Comparison of ENCODE assay signal across 21 cellular contexts in genomic region chr14:105200074-105200473, GRCh38. TPM values are rescaled to one million over a fixed set of nuclear protein-coding genes. Genes with fewer than 3 reads are reported as not detected.
DNase-seq lines count a peak whose midpoint lies in the region; ATAC-seq, FAIRE-seq and TF ChIP-seq lines count a peak whose summit lies in the region.
"Had no signal": no experiment of that assay in that cellular context is flagged by ENCODE, and none has a peak within 500 bp of the region (broad histone marks: within the 10 kb centered on the region; RNA-seq: fewer than 3 reads in every experiment).

No MANE protein-coding gene starts in this region.

- TF ChIP-seq RAD21 in SK-N-SH (IDR thresholded peaks at IDR 0.05; ENCODE audit: low read length): no peak
- no peak for TF ChIP-seq RAD21 in IMR-90 (IDR thresholded peaks at IDR 0.05; ENCODE audit: low read length)
- TF ChIP-seq RAD21 in K562 (CRISPR knock-in tag; conservative IDR thresholded peaks at IDR 0.05 in 1 of 2, IDR thresholded peaks at IDR 0.05 in 1 of 2): peak in 1 of 2 experiments; percentile 48; a peak in 2 of 4 replicates

- POLR2A ChIA-PET in SK-N-SH (lab: Yijun Ruan, JAX) (interaction anchor here (0.6 kb wide), 1 partner anchor 34 kb away, joined by 3 read pairs; no protein-coding TSS in a partner anchor), IMR-90 (lab: Charles Lee; ENCODE audit: unreplicated experiment) (no interaction called here), K562 (lab: Yijun Ruan, JAX) (no interaction called here)

- H3K18ac ChIP-seq in IMR-90 (ENCODE audit: low read depth, low read length): no peak overlapping the region

- no peak overlapping the region for H4K91ac ChIP-seq in IMR-90 (ENCODE audit: insufficient read depth, low read depth, low read length)

- 83% methylated on average over 7 of the region's 10 CpGs for WGBS in SK-N-SH (ENCODE audit: low lambda C conversion rate)
- 70% methylated on average over 2 of the region's 10 CpGs; no CpG with 5 or more reads in 1 of the 2 experiments for WGBS in IMR-90 (ENCODE audit: extremely low coverage in 2 of 2, insufficient read length in 1 of 2), 2 experiments
- WGBS in K562 (ENCODE audit: insufficient coverage, low coverage, missing lambda C conversion rate): 33% methylated on average over 6 of the region's 10 CpGs

- no peaks in the 10 kb centered on the region for H3K9me2 ChIP-seq in SK-N-SH

- H3K23ac ChIP-seq in IMR-90 (ENCODE audit: low read depth, low read length): no peak overlapping the region

- H3K56ac ChIP-seq in IMR-90 (ENCODE audit: extremely low read depth, insufficient read depth, low read length): no peak overlapping the region

- no peak overlapping the region for H2BK5ac ChIP-seq in IMR-90 (ENCODE audit: low read depth, low read length, poor library complexity, severe bottlenecking)

- H4K20me1 ChIP-seq in SK-N-SH (ENCODE audit: insufficient read depth) (no peaks in the 10 kb centered on the region), IMR-90 (ENCODE audit: insufficient read depth, low read length) (peaks cover 9% of the 10 kb centered on the region), K562 (replicated peaks; ENCODE audit: control insufficient read depth, insufficient read depth, low read length) (peaks cover 12% of the 10 kb centered on the region; the same call in 1 of the 2 replicates)

- H3K27ac ChIP-seq in SK-N-SH (ENCODE audit: low read depth in 2 of 2, low read length in 1 of 2) (no peak overlapping the region), IMR-90 (ENCODE audit: insufficient read depth, low read length) (no peak overlapping the region), K562 (ENCODE audit: extremely low read depth, low read depth, low read length) (no peak overlapping the region)
- H3K27ac ChIP-seq: thyroid gland, VCaP had no signal

- TF ChIP-seq POLR2A in IMR-90 (IDR thresholded peaks at IDR 0.05; ENCODE audit: low read depth, low read length): no peak
- TF ChIP-seq POLR2A in K562 (conservative IDR thresholded peaks at IDR 0.05): no peak

- H3K4me1 ChIP-seq in SK-N-SH (ENCODE audit: control insufficient read depth in 1 of 2, insufficient read depth in 2 of 2, low read depth in 1 of 2, low read length in 1 of 2) (peaks cover 0 to 47% of the 10 kb centered on the region in 2 experiments; a peak in 1 of 4 replicates), IMR-90 (ENCODE audit: control insufficient read depth, insufficient read depth, low read length) (peaks cover 3% of the 10 kb centered on the region; the same call in 1 of the 2 replicates), K562 (replicated peaks in 1 of 2; ENCODE audit: control insufficient read depth in 2 of 2, insufficient read depth in 2 of 2, low read length in 2 of 2) (peaks cover 6 to 71% of the 10 kb centered on the region in 2 experiments; a peak in 3 of 5 replicates)

- no peak overlapping the region for H3K4me2 ChIP-seq in SK-N-SH
- no peak overlapping the region for H3K4me2 ChIP-seq in IMR-90 (ENCODE audit: low read depth, low read length)
- H3K4me2 ChIP-seq in K562 (ENCODE audit: insufficient read depth, low read length): no peak overlapping the region
- H3K4me2 ChIP-seq: A549 had no signal

- TF ChIP-seq CTCF in SK-N-SH (IDR thresholded peaks at IDR 0.05): peak; percentile 26; the same call in 1 of the 2 replicates
- TF ChIP-seq CTCF in IMR-90 (conservative IDR thresholded peaks at IDR 0.05; ENCODE audit: low read depth, low read length): peak; percentile 11; the same call in 1 of the 2 replicates
- TF ChIP-seq CTCF in K562 (IDR thresholded peaks at IDR 0.05 in 2 of 3, conservative IDR thresholded peaks at IDR 0.05 in 1 of 3; ENCODE audit: insufficient read depth in 2 of 3, low read depth in 1 of 3, low read length in 3 of 3): peak; percentile 45 to 53 (median 45); a peak in 5 of 6 replicates

- DNase-seq in SK-N-SH (no peak), IMR-90 (no peak), K562 (ENCODE audit: extremely low read depth in 1 of 4, low spot score in 3 of 4) (peak in 1 of 4 experiments; percentile 30), retina (peak; percentile 13), NCI-H187 treated with DMSO at 0.1 percent for 48 hours (lab: John Stamatoyannopoulos, UW) (no peak), NCI-H128 (lab: John Stamatoyannopoulos, UW; ENCODE audit: unreplicated experiment) (no peak)
- no peak for DNase-seq in activated CD4-positive, alpha-beta T cell treated with anti-CD3 and anti-CD28 coated beads, Interleukin-2, amount 50 U/mL, for 4 hours
- DNase-seq: activated gamma-delta T cell; amygdala; CD8-positive, alpha-beta memory T cell; immature natural killer cell; KG1; mesenchymal stem cell; NCI-H1436; nucleus accumbens; stimulated activated CD4-positive, alpha-beta T cell treated with anti-CD3 and anti-CD28 coated beads, Interleukin-4, amount 100 ng/mL, for 4 hours; thyroid gland had no signal

- CTCF ChIA-PET in SK-N-SH (lab: Yijun Ruan, JAX) (interaction anchor here (1.1 to 2.0 kb wide), 4 partner anchors 15 to 128 kb away, joined by 3 to 10 read pairs (median 4); partner anchors contain the start of gene BTBD6), IMR-90 (lab: Yijun Ruan, JAX) (interaction anchor here (0.6 kb wide), 1 partner anchor 69 kb away, joined by 3 read pairs; no protein-coding TSS in a partner anchor), K562 (lab: Yijun Ruan, JAX; ENCODE audit: low intra/inter-chr PET ratio) (interaction anchor here (1.3 kb wide), 1 partner anchor 152 kb away, joined by 3 read pairs; no protein-coding TSS in a partner anchor)

- H3K4me3 ChIP-seq in SK-N-SH (ENCODE audit: low read depth in 2 of 2, low read length in 1 of 2) (no peak overlapping the region), IMR-90 (ENCODE audit: insufficient read depth, low read depth, low read length) (no peak overlapping the region), K562 (no peak overlapping the region)
- H3K4me3 ChIP-seq: A549, thyroid gland had no signal

- BruUV-seq in IMR-90 (replicated peaks; lab: Mats Ljungman, UMichigan) (no TSS peak), K562 (replicated peaks; lab: Mats Ljungman, UMichigan) (no TSS peak)

- H3K9ac ChIP-seq in SK-N-SH (no peak overlapping the region), IMR-90 (ENCODE audit: low read depth, low read length) (no peak overlapping the region), K562 (ENCODE audit: insufficient read depth in 1 of 2, low read depth in 2 of 2, low read length in 2 of 2) (no peak overlapping the region)

- no peak for ATAC-seq in SK-N-SH treated with all-trans-retinoic acid at 6 μM for 48 hours
- ATAC-seq in IMR-90 (ENCODE audit: low read depth): no peak
- peak; percentile 38 for ATAC-seq in K562
- ATAC-seq: A549 had no signal

- no peak overlapping the region for H2AK5ac ChIP-seq in IMR-90 (ENCODE audit: low read depth, low read length)

- H4K8ac ChIP-seq in IMR-90 (ENCODE audit: low read depth in 2 of 2, low read length in 2 of 2): no peak overlapping the region

- no peak overlapping the region for H2BK120ac ChIP-seq in IMR-90 (ENCODE audit: low read depth, low read length)

- H3K9me3 ChIP-seq in SK-N-SH (no peaks in the 10 kb centered on the region), IMR-90 (ENCODE audit: control insufficient read depth, insufficient read depth, low read length) (no peaks in the 10 kb centered on the region), K562 (replicated peaks; ENCODE audit: control insufficient read depth, insufficient read depth, low read depth, low read length) (no peaks in the 10 kb centered on the region)
- H3K9me3 ChIP-seq: A549, thyroid gland had no signal

- H3K4ac ChIP-seq in IMR-90 (ENCODE audit: low read depth, low read length): no peak overlapping the region

- H3K27me3 ChIP-seq in SK-N-SH (ENCODE audit: insufficient read depth): no peaks in the 10 kb centered on the region
- H3K27me3 ChIP-seq in IMR-90 (ENCODE audit: control insufficient read depth, insufficient read depth, low read length): peaks cover 34% of the 10 kb centered on the region
- peaks cover 0 to 12% of the 10 kb centered on the region in 2 experiments; a peak in 2 of 5 replicates for H3K27me3 ChIP-seq in K562 (ENCODE audit: control insufficient read depth in 2 of 2, insufficient read depth in 2 of 2, low read length in 2 of 2)
- H3K27me3 ChIP-seq: thyroid gland had no signal

- intact Hi-C loops in IMR-90 (cut with micrococcal nuclease) (no loop called here), K562 (cut with micrococcal nuclease) (loop anchor here (5.0 kb wide), 1 partner anchor 82 kb away; no protein-coding TSS in a partner anchor)

- H3K36me3 ChIP-seq in SK-N-SH (replicated peaks in 1 of 2; ENCODE audit: control insufficient read depth in 1 of 2, insufficient read depth in 2 of 2, low read length in 1 of 2) (no peaks in the 10 kb centered on the region), IMR-90 (ENCODE audit: control insufficient read depth, insufficient read depth, low read length) (no peaks in the 10 kb centered on the region), K562 (ENCODE audit: control insufficient read depth, insufficient read depth, low read length) (no peaks in the 10 kb centered on the region)
- H3K36me3 ChIP-seq: thyroid gland had no signal

- FAIRE-seq in K562 (lab: Jason Lieb, UNC): no peak
- FAIRE-seq: A549, RCC 7860 had no signal

- H3F3A ChIP-seq in SK-N-SH (replicated peaks; ENCODE audit: insufficient read depth): no peaks in the 10 kb centered on the region

- dilution Hi-C loops in IMR-90 (cut with HindIII; ENCODE audit: low sequenced_read_pairs, unreplicated experiment): no loop called here

- H3K9me1 ChIP-seq in IMR-90 (ENCODE audit: insufficient read depth, low read length): no peaks in the 10 kb centered on the region
- no peaks in the 10 kb centered on the region for H3K9me1 ChIP-seq in K562 (ENCODE audit: control insufficient read depth, insufficient read depth, low read length)

- H2BK20ac ChIP-seq in IMR-90 (ENCODE audit: low read depth, low read length): no peak overlapping the region

- no peak overlapping the region for H4K5ac ChIP-seq in IMR-90 (ENCODE audit: low read depth, low read length)

- no peaks in the 10 kb centered on the region for H3K79me1 ChIP-seq in IMR-90 (ENCODE audit: low read depth in 1 of 2, low read length in 2 of 2)

- H2BK15ac ChIP-seq in IMR-90 (ENCODE audit: low read depth, low read length): no peak overlapping the region

- no peaks in the 10 kb centered on the region for H3K79me2 ChIP-seq in SK-N-SH (ENCODE audit: insufficient read depth)
- H3K79me2 ChIP-seq in K562 (ENCODE audit: control insufficient read depth, insufficient read depth, low read length): no peaks in the 10 kb centered on the region

- TF ChIP-seq EP300 in SK-N-SH (IDR thresholded peaks at IDR 0.05; ENCODE audit: borderline replicate concordance in 1 of 2, low read depth in 1 of 2, low read length in 1 of 2): no peak
- TF ChIP-seq EP300 in K562 (IDR thresholded peaks at IDR 0.05; ENCODE audit: low read length): no peak

- H3K14ac ChIP-seq in IMR-90 (replicated peaks; ENCODE audit: low read depth, low read length): no peak overlapping the region

- in situ Hi-C loops in IMR-90 (cut with MboI; ENCODE audit: low sequenced_read_pairs) (loop anchor here (5.0 kb wide), 1 partner anchor 82 kb away; no protein-coding TSS in a partner anchor), K562 (cut with MboI) (loop anchor here (5.0 kb wide), 1 partner anchor 67 kb away; no protein-coding TSS in a partner anchor)

- H2AK9ac ChIP-seq in IMR-90 (replicated peaks; ENCODE audit: low read depth, low read length, poor library complexity): peak overlapping the region; percentile 42

- H2AFZ ChIP-seq in SK-N-SH (ENCODE audit: low read depth): no peak overlapping the region
- H2AFZ ChIP-seq in IMR-90 (replicated peaks; ENCODE audit: low read length, poor library complexity): no peak overlapping the region
- H2AFZ ChIP-seq in K562 (ENCODE audit: low read depth, low read length): no peak overlapping the region

RNA-seq across cellular contexts. Expression of gene NUDT14, which starts 19.0 kb away (rescaled TPM):
- 15.8 and 18.4 TPM in 2 replicates for polyA plus RNA-seq in SK-N-SH (2012; rRNA removed)
- polyA plus RNA-seq in SK-N-SH (2012; cell fraction: cytosol; rRNA removed): 8.1 and 11.3 TPM in 2 replicates
- polyA plus RNA-seq in SK-N-SH (2012; cell fraction: nucleus; rRNA removed): 27.3 and 44.1 TPM in 2 replicates
- total RNA-seq in IMR-90 (2012; rRNA removed): 5.6 and 6.4 TPM in 2 replicates
- 9.3 and 11.8 TPM in 2 replicates for polyA plus RNA-seq in IMR-90 (2012; rRNA removed)
- polyA plus RNA-seq in IMR-90 (2012; cell fraction: cytosol; rRNA removed): 25.5 TPM in 2 replicates
- 12.8 and 30.0 TPM in 2 replicates for polyA plus RNA-seq in IMR-90 (2012; cell fraction: nucleus; rRNA removed; ENCODE audit: low replicate concordance)
- 7.5 and 26.6 TPM in 2 replicates for total RNA-seq in K562 (2011; cell fraction: chromatin; rRNA removed; ENCODE audit: low replicate concordance)
- 23.2 and 26.8 TPM in 2 replicates for total RNA-seq in K562 (2011; cell fraction: nucleolus; rRNA removed)
- 10.1 and 13.7 TPM in 2 replicates for total RNA-seq in K562 (2011; cell fraction: nucleoplasm; rRNA removed)
- 12.3 and 13.2 TPM in 2 replicates for total RNA-seq in K562 (2014; rRNA removed)
- total RNA-seq in K562 (2014; rRNA removed; fragmentation: Illumina TruSeq; extraction: Trizol): 1.7 and 2.1 TPM in 2 replicates
- total RNA-seq in K562 (2015; rRNA removed; fragmentation: Illumina TruSeq; extraction: Trizol): 11.7 and 11.9 TPM in 2 replicates
- total RNA-seq in K562 (2021): 15.7 and 16.3 TPM in 2 replicates
- 8.3 and 10.6 TPM in 2 replicates for polyA plus RNA-seq in K562 (2011; rRNA removed)
- 10.6 and 23.4 TPM in 2 replicates for polyA plus RNA-seq in K562 (2011; cell fraction: cytosol; rRNA removed)
- 16.5 and 26.6 TPM in 2 replicates for polyA plus RNA-seq in K562 (2011; cell fraction: nucleus; rRNA removed)
- polyA plus RNA-seq in K562 (2012): 20.4 and 28.6 TPM in 2 replicates
- polyA plus RNA-seq in K562 (2014; fragmentation: Illumina TruSeq; extraction: Trizol): 3.1 and 6.4 TPM in 2 replicates
- under 1 TPM; 0.14 to 0.85 TPM for polyA plus RNA-seq in K562 (2014; fragmentation: Nextera tagmentation; extraction: Ambion mirVana)
- 8.2 and 14.5 TPM in 2 replicates for polyA plus RNA-seq in K562 (2014; rRNA removed)
- polyA minus RNA-seq in K562 (2011; rRNA and poly(A)+ RNA removed): 1.1 and 2.3 TPM in 2 replicates
- polyA minus RNA-seq in K562 (2011; cell fraction: cytosol; rRNA and poly(A)+ RNA removed): 3.7 and 9.5 TPM in 2 replicates
- 2.7 and 3.6 TPM in 2 replicates for polyA minus RNA-seq in K562 (2011; cell fraction: nucleus; rRNA and poly(A)+ RNA removed)

RNA-seq across cellular contexts. Expression of gene JAG2, which starts 31.5 kb away (rescaled TPM):
- polyA plus RNA-seq in SK-N-SH (2012; rRNA removed) (1.7 TPM in 2 replicates), IMR-90 (2012; rRNA removed) (0.20 and 0.58 TPM in 2 replicates), K562 (2011; rRNA removed) (8.6 and 12.1 TPM in 2 replicates), K562 (2014; fragmentation: Illumina TruSeq; extraction: Trizol) (6.6 and 16.7 TPM in 2 replicates), K562 (2014; fragmentation: Nextera tagmentation; extraction: Ambion mirVana) (under 1 TPM; 0.25 to 0.50 TPM), K562 (2014; rRNA removed) (24.5 and 38.0 TPM in 2 replicates)
- polyA plus RNA-seq in SK-N-SH (2012; cell fraction: cytosol; rRNA removed): 0.55 and 0.77 TPM in 2 replicates
- 8.9 and 10.2 TPM in 2 replicates for polyA plus RNA-seq in SK-N-SH (2012; cell fraction: nucleus; rRNA removed)
- total RNA-seq in IMR-90 (2012; rRNA removed) (0.18 and 0.28 TPM in 2 replicates), K562 (2014; rRNA removed) (20.1 and 22.8 TPM in 2 replicates), K562 (2014; rRNA removed; fragmentation: Illumina TruSeq; extraction: Trizol) (2.4 and 3.3 TPM in 2 replicates), K562 (2015; rRNA removed; fragmentation: Illumina TruSeq; extraction: Trizol) (10.5 and 10.7 TPM in 2 replicates), K562 (2021) (43.4 and 48.4 TPM in 2 replicates)
- polyA plus RNA-seq in IMR-90 (2012; cell fraction: cytosol; rRNA removed): 0.25 and 0.58 TPM in 2 replicates
- polyA plus RNA-seq in IMR-90 (2012; cell fraction: nucleus; rRNA removed; ENCODE audit: low replicate concordance): 3.9 and 5.8 TPM in 2 replicates
- 61.3 and 185 TPM in 2 replicates for total RNA-seq in K562 (2011; cell fraction: chromatin; rRNA removed; ENCODE audit: low replicate concordance)
- total RNA-seq in K562 (2011; cell fraction: nucleolus; rRNA removed): 142 and 150 TPM in 2 replicates
- total RNA-seq in K562 (2011; cell fraction: nucleoplasm; rRNA removed): 67.6 and 76.6 TPM in 2 replicates
- polyA plus RNA-seq in K562 (2011; cell fraction: cytosol; rRNA removed): 10.2 and 16.7 TPM in 2 replicates
- 134 and 193 TPM in 2 replicates for polyA plus RNA-seq in K562 (2011; cell fraction: nucleus; rRNA removed)
- 20.4 and 32.1 TPM in 2 replicates for polyA plus RNA-seq in K562 (2012)
- 8.1 and 12.6 TPM in 2 replicates for polyA minus RNA-seq in K562 (2011; rRNA and poly(A)+ RNA removed)
- 17.8 and 19.8 TPM in 2 replicates for polyA minus RNA-seq in K562 (2011; cell fraction: cytosol; rRNA and poly(A)+ RNA removed)
- polyA minus RNA-seq in K562 (2011; cell fraction: nucleus; rRNA and poly(A)+ RNA removed): 39.4 and 47.9 TPM in 2 replicates

RNA-seq across cellular contexts. Expression of gene BTBD6, which starts 48.3 kb away (rescaled TPM):
- 20.9 and 21.0 TPM in 2 replicates for polyA plus RNA-seq in SK-N-SH (2012; rRNA removed)
- 10.8 and 15.6 TPM in 2 replicates for polyA plus RNA-seq in SK-N-SH (2012; cell fraction: cytosol; rRNA removed)
- 53.9 and 56.9 TPM in 2 replicates for polyA plus RNA-seq in SK-N-SH (2012; cell fraction: nucleus; rRNA removed)
- total RNA-seq in IMR-90 (2012; rRNA removed): 31.4 and 43.9 TPM in 2 replicates
- polyA plus RNA-seq in IMR-90 (2012; rRNA removed): 33.9 and 37.4 TPM in 2 replicates
- 41.8 and 43.5 TPM in 2 replicates for polyA plus RNA-seq in IMR-90 (2012; cell fraction: cytosol; rRNA removed)
- 99.5 and 153 TPM in 2 replicates for polyA plus RNA-seq in IMR-90 (2012; cell fraction: nucleus; rRNA removed; ENCODE audit: low replicate concordance)
- total RNA-seq in K562 (2011; cell fraction: chromatin; rRNA removed; ENCODE audit: low replicate concordance): not detected in 2 replicates
- total RNA-seq in K562 (2011; cell fraction: nucleolus; rRNA removed): not detected in 2 replicates
- not detected in 2 replicates for total RNA-seq in K562 (2011; cell fraction: nucleoplasm; rRNA removed)
- not detected in 2 replicates for total RNA-seq in K562 (2014; rRNA removed)
- total RNA-seq in K562 (2014; rRNA removed; fragmentation: Illumina TruSeq; extraction: Trizol): not detected in 2 replicates
- total RNA-seq in K562 (2015; rRNA removed; fragmentation: Illumina TruSeq; extraction: Trizol): not detected in 2 replicates
- total RNA-seq in K562 (2021): 0.16 TPM in 1 of 2 replicates, not detected in the other
- not detected in 2 replicates for polyA plus RNA-seq in K562 (2011; rRNA removed)
- polyA plus RNA-seq in K562 (2011; cell fraction: cytosol; rRNA removed): not detected in 2 replicates
- not detected in 2 replicates for polyA plus RNA-seq in K562 (2011; cell fraction: nucleus; rRNA removed)
- 0.08 TPM in 1 of 2 replicates, not detected in the other for polyA plus RNA-seq in K562 (2012)
- not detected in 2 replicates for polyA plus RNA-seq in K562 (2014; fragmentation: Illumina TruSeq; extraction: Trizol)
- polyA plus RNA-seq in K562 (2014; fragmentation: Nextera tagmentation; extraction: Ambion mirVana): not detected
- polyA plus RNA-seq in K562 (2014; rRNA removed): not detected in 2 replicates
- not detected in 2 replicates for polyA minus RNA-seq in K562 (2011; rRNA and poly(A)+ RNA removed)
- polyA minus RNA-seq in K562 (2011; cell fraction: cytosol; rRNA and poly(A)+ RNA removed): 0.38 TPM in 1 of 2 replicates, not detected in the other
- polyA minus RNA-seq in K562 (2011; cell fraction: nucleus; rRNA and poly(A)+ RNA removed): not detected in 2 replicates

Comparison
In these comparisons a context has a peak if more than half of its experiments do, and no peak if none do; other contexts are left out.
1. RNA of gene BTBD6, which starts 48.3 kb away (polyA plus RNA-seq): 33.9 to 153 TPM in IMR-90 and 10.8 to 56.9 TPM in SK-N-SH; 0.08 TPM in K562; every median in the first group is over 10 times any median in the second.
2. Of the 27 proteins assayed by ChIP-seq in both K562 and SK-N-SH: peak only in K562: USF2; only in SK-N-SH: none; in both: CTCF; in neither: 24; mixed calls (peak in some experiments, not most) for 1.
3. Peak in every context shown above with its lines, with median percentiles within 50 percentile points of each other: CTCF ChIP-seq.